Comparison of ENCODE assay signal across 16 cellular contexts in the genomic region with DNA sequence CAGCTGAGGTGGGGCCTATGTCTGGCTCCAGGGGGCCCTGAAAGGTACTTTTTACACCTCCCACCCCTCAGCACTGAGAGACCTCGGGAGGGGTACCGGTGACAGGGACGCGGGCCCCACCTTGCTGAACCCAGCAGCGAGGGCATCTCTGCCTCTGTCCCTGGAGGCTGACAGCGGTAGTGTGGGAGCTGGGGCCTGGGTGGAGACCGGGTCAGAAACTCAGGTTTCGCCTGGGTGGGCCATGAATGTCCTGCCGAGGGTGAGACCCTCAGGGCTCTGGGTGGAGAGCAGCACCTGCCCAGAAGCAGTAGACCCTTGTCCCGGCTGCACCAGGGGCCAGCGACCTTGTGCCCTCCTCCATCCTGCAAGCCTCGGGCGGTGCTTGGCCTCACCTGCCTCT.
"Had no signal": no experiment of that assay in that cellular context is flagged by ENCODE, and none has a peak within 500 bp of the region (broad histone marks: within the 10 kb centered on the region; RNA-seq: fewer than 3 reads in every experiment).

No MANE protein-coding gene starts in this region.

- H3K9me3 Mint-ChIP-seq: activated CD4-positive, alpha-beta memory T cell treated with anti-CD3 and anti-CD28 coated beads for 36 hours; activated naive CD8-positive, alpha-beta T cell treated with anti-CD3 and anti-CD28 coated beads, Interleukin-2, amount 10 ng/mL, durations not matched to agents 7 days and 5 days; activated T-helper 17 cell treated with anti-CD3 and anti-CD28 coated beads, Interleukin-2, amount 50 U/mL, for 72 hours; brain; neural progenitor cell; stimulated activated naive B cell treated with anti-CD40 and anti-IgM and Interleukin-4, amounts not matched to agents 10 μg/mL and 1 μg/mL and 100 μg/mL, for 72 hours had no signal

- H3K4me1 Mint-ChIP-seq: stimulated activated naive B cell treated with anti-CD40 and anti-IgM and Interleukin-4, amounts not matched to agents 10 μg/mL and 1 μg/mL and 100 μg/mL, for 72 hours had no signal

- H3K27ac Mint-ChIP-seq: activated CD4-positive, alpha-beta memory T cell treated with anti-CD3 and anti-CD28 coated beads for 36 hours; activated naive CD8-positive, alpha-beta T cell treated with anti-CD3 and anti-CD28 coated beads, Interleukin-2, amount 10 ng/mL, durations not matched to agents 7 days and 5 days; activated T-helper 17 cell treated with anti-CD3 and anti-CD28 coated beads, Interleukin-2, amount 50 U/mL, for 72 hours; brain; neural progenitor cell; stimulated activated naive B cell treated with anti-CD40 and anti-IgM and Interleukin-4, amounts not matched to agents 10 μg/mL and 1 μg/mL and 100 μg/mL, for 72 hours had no signal

- ATAC-seq: activated T-helper 17 cell treated with anti-CD3 and anti-CD28 coated beads, Interleukin-2, amount 50 U/mL, for 72 hours; left lung; stimulated activated naive B cell treated with anti-CD40 and anti-IgM and Interleukin-4, amounts not matched to agents 10 μg/mL and 1 μg/mL and 100 μg/mL, for 72 hours had no signal

- H3K36me3 Mint-ChIP-seq: activated CD4-positive, alpha-beta memory T cell treated with anti-CD3 and anti-CD28 coated beads for 36 hours; activated naive CD8-positive, alpha-beta T cell treated with anti-CD3 and anti-CD28 coated beads, Interleukin-2, amount 10 ng/mL, durations not matched to agents 7 days and 5 days; neural progenitor cell had no signal

- DNase-seq: activated CD4-positive, alpha-beta memory T cell treated with anti-CD3 and anti-CD28 coated beads for 36 hours; activated naive CD4-positive, alpha-beta T cell; activated naive CD8-positive, alpha-beta T cell treated with anti-CD3 and anti-CD28 coated beads, Interleukin-2, amount 10 ng/mL, durations not matched to agents 7 days and 5 days; activated T-cell treated with anti-CD3 and anti-CD28 coated beads, Interleukin-2, amount 50 U/mL, for 1 hour; central memory CD4-positive, alpha-beta T cell; foreskin melanocyte; kidney; ovary; stimulated activated CD4-positive, alpha-beta T cell treated with anti-CD3 and anti-CD28 coated beads, Interleukin-4, amount 100 ng/mL, for 4 hours; stimulated activated naive B cell treated with anti-CD40 and anti-IgM and Interleukin-4, amounts not matched to agents 10 μg/mL and 1 μg/mL and 100 μg/mL, for 72 hours; SW 1271; T-helper 2 cell had no signal

- H3K4me3 Mint-ChIP-seq: activated CD4-positive, alpha-beta memory T cell treated with anti-CD3 and anti-CD28 coated beads for 36 hours; activated naive CD8-positive, alpha-beta T cell treated with anti-CD3 and anti-CD28 coated beads, Interleukin-2, amount 10 ng/mL, durations not matched to agents 7 days and 5 days; activated T-helper 17 cell treated with anti-CD3 and anti-CD28 coated beads, Interleukin-2, amount 50 U/mL, for 72 hours; brain; neural progenitor cell; stimulated activated naive B cell treated with anti-CD40 and anti-IgM and Interleukin-4, amounts not matched to agents 10 μg/mL and 1 μg/mL and 100 μg/mL, for 72 hours had no signal

- H3K27me3 Mint-ChIP-seq: activated CD4-positive, alpha-beta memory T cell treated with anti-CD3 and anti-CD28 coated beads for 36 hours; activated naive CD8-positive, alpha-beta T cell treated with anti-CD3 and anti-CD28 coated beads, Interleukin-2, amount 10 ng/mL, durations not matched to agents 7 days and 5 days; activated T-helper 17 cell treated with anti-CD3 and anti-CD28 coated beads, Interleukin-2, amount 50 U/mL, for 72 hours; stimulated activated naive B cell treated with anti-CD40 and anti-IgM and Interleukin-4, amounts not matched to agents 10 μg/mL and 1 μg/mL and 100 μg/mL, for 72 hours had no signal
